20 cellular contexts compared by ENCODE assay signal in the genomic region with DNA sequence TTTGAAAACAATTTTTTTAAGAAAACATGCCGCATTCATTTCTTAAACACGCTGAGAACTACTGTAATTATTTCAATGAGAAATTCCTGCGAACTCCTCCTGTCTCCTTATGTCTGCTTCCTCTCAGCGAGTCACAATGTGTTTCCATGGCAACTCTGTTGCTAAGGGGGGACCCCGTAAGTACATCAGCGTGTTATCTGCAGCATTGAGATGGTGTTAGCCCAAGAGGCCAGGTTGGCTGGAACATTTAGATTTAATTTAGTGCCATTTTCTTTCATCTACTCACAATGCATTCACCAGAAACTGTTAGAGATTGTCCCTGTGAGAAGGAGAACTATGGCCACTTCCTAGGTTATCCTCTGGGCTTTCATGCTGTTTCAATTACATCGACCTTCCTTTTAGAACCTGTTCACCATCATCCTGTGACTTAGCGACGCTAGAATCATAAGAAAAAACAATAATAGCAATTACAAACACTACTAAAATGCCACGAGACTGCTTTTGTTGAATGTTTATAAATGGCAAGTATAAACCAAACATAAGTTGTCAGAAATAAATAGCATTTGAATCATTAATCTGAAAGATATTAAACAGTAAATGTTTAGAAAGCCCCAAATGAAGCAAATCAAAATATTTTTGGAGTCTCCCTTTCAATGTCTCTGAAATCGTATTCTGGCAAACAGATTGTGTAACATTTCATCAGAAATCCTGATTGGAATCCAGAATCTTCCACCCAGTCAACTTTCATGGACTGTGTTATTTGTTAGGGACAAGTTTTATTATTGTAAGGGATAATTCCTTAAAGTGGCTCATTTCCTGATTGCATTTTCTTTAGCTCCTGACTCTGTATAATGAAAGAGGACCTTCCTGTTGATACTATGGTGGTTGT. TPM values are rescaled to one million over a fixed set of nuclear protein-coding genes. Genes with fewer than 3 reads are reported as not detected.
A peak's percentile ranks its signal among the peaks of the same experiment; 100 is the strongest.
DNase-seq lines count a peak whose midpoint lies in the region; ATAC-seq and TF ChIP-seq lines count a peak whose summit lies in the region.
"Had no signal": no experiment of that assay in that cellular context is flagged by ENCODE, and none has a peak within 500 bp of the region (broad histone marks: within the 10 kb centered on the region; RNA-seq: fewer than 3 reads in every experiment).

No MANE protein-coding gene starts in this region.

- CTCF ChIA-PET in mammary epithelial cell (lab: Charles Lee; ENCODE audit: low non-redundant PET): no interaction called here

- H3K4me3 Mint-ChIP-seq in stimulated activated memory B cell treated with anti-CD40 and anti-IgM and Interleukin-4, amounts not matched to agents 10 μg/mL and 1 μg/mL and 100 μg/mL, for 72 hours: no peak overlapping the region
- H3K4me3 Mint-ChIP-seq: activated naive CD4-positive, alpha-beta T cell treated with anti-CD3 and anti-CD28 coated beads for 36 hours; stimulated activated naive CD8-positive, alpha-beta T cell treated with anti-CD3 and anti-CD28 coated beads, Interleukin-15, amount 100 ng/mL, for 72 hours had no signal

- DNase-seq in GM23248: peak; percentile 40
- peak; percentile 78 for DNase-seq in SK-N-DZ (ENCODE audit: low spot score)
- peak; percentile 28 to 29 for DNase-seq in fibroblast of lung (ENCODE audit: low read depth in 2 of 2)
- DNase-seq in neuronal stem cell (ENCODE audit: low spot score): peak; percentile 39
- no peak for DNase-seq in mammary epithelial cell
- no peak for DNase-seq in midbrain (lab: John Stamatoyannopoulos, UW)
- DNase-seq in DMS153 treated with DMSO at 0.1 percent for 48 hours (lab: John Stamatoyannopoulos, UW; ENCODE audit: unreplicated experiment): no peak
- DNase-seq: activated CD4-positive, alpha-beta T cell treated with anti-CD3 and anti-CD28 coated beads, Interleukin-2, amount 50 U/mL, for 1 hour; activated naive CD4-positive, alpha-beta T cell treated with anti-CD3 and anti-CD28 coated beads for 36 hours; AML-193; aorta; Calu3; NCI-H1092 treated with DMSO at 0.1 percent for 48 hours; NCI-H345; ovary; stimulated activated CD4-positive, alpha-beta T cell treated with anti-CD3 and anti-CD28 coated beads, Interleukin-1b, Interleukin-23, amount 100 ng/mL, for 48 hours; stimulated activated naive CD8-positive, alpha-beta T cell treated with anti-CD3 and anti-CD28 coated beads, Interleukin-15, amount 100 ng/mL, for 72 hours; SW 1271 had no signal

- H3K9me3 ChIP-seq in GM23248 (ENCODE audit: low read depth): no peaks in the 10 kb centered on the region
- H3K9me3 ChIP-seq in fibroblast of lung (ENCODE audit: control insufficient read depth, insufficient read depth, low read depth, low read length): no peaks in the 10 kb centered on the region
- peaks cover 2 to 7% of the 10 kb centered on the region in 2 donors for H3K9me3 ChIP-seq in neuronal stem cell (replicated peaks in 1 of 2; ENCODE audit: control insufficient read depth in 2 of 2, insufficient read depth in 1 of 2, low read depth in 1 of 2, low read length in 2 of 2)
- no peaks in the 10 kb centered on the region for H3K9me3 ChIP-seq in mammary epithelial cell (replicated peaks; ENCODE audit: insufficient read depth, low read length)
- H3K9me3 ChIP-seq: gastroesophageal sphincter, ovary had no signal

- H3K79me2 ChIP-seq in GM23248 (ENCODE audit: insufficient read depth) (no peaks in the 10 kb centered on the region), fibroblast of lung (ENCODE audit: control insufficient read depth, insufficient read depth, low read length) (no peaks in the 10 kb centered on the region), mammary epithelial cell (ENCODE audit: insufficient read depth, low read length) (no peaks in the 10 kb centered on the region)

- WGBS in GM23248 (ENCODE audit: low coverage in 1 of 2, low lambda C conversion rate in 2 of 2, missing lambda C conversion rate in 2 of 2), 2 experiments: 7 to 8% methylated on average over 11 of the region's 11 CpGs
- no CpG with 5 or more reads among the region's 11 CpGs for WGBS in neuronal stem cell (ENCODE audit: extremely low coverage in 2 of 2, insufficient read length in 2 of 2, insufficient replicate concordance in 1 of 2), 2 donors
- 50% methylated on average over 11 of the region's 11 CpGs for WGBS in mammary epithelial cell (ENCODE audit: low coverage, missing lambda C conversion rate)

- ATAC-seq in stimulated activated memory B cell treated with anti-CD40 and anti-IgM and Interleukin-4, amounts not matched to agents 10 μg/mL and 1 μg/mL and 100 μg/mL, for 72 hours: no peak
- ATAC-seq: gastroesophageal sphincter; stimulated activated naive CD8-positive, alpha-beta T cell treated with anti-CD3 and anti-CD28 coated beads, Interleukin-15, amount 100 ng/mL, for 72 hours had no signal

- H2AFZ ChIP-seq in GM23248: peak overlapping the region; percentile 86
- H2AFZ ChIP-seq in fibroblast of lung (ENCODE audit: low read length): no peak overlapping the region
- peak overlapping the region; percentile 20 for H2AFZ ChIP-seq in neuronal stem cell (ENCODE audit: low read length)
- no peak overlapping the region for H2AFZ ChIP-seq in mammary epithelial cell (ENCODE audit: low read depth, low read length)

- BruUV-seq in mammary epithelial cell (replicated peaks; lab: Mats Ljungman, UMichigan): no TSS peak

- no peak for TF ChIP-seq CTCF in fibroblast of lung (conservative IDR thresholded peaks at IDR 0.05 in 1 of 2, IDR thresholded peaks at IDR 0.05 in 1 of 2; ENCODE audit: low read depth in 1 of 2, low read length in 2 of 2)
- no peak for TF ChIP-seq CTCF in mammary epithelial cell (conservative IDR thresholded peaks at IDR 0.05 in 1 of 2, IDR thresholded peaks at IDR 0.05 in 1 of 2; ENCODE audit: extremely low read depth in 1 of 2, insufficient read depth in 1 of 2, low read depth in 1 of 2, low read length in 2 of 2)

- H3K9ac ChIP-seq in GM23248 (peak overlapping the region; percentile 46), fibroblast of lung (ENCODE audit: insufficient read depth, low read length) (no peak overlapping the region), neuronal stem cell (ENCODE audit: low read depth, low read length, poor library complexity) (no peak overlapping the region), mammary epithelial cell (ENCODE audit: insufficient read depth, low read length) (no peak overlapping the region)

- peak overlapping the region; percentile 8; the same call in 1 of the 2 replicates for H3K4me3 ChIP-seq in GM23248
- no peak overlapping the region for H3K4me3 ChIP-seq in fibroblast of lung (replicated peaks in 1 of 4; ENCODE audit: control extremely low read depth in 1 of 4, insufficient read depth in 1 of 4, low read depth in 3 of 4, low read length in 4 of 4)
- H3K4me3 ChIP-seq in neuronal stem cell (ENCODE audit: low read length in 2 of 2): no peak overlapping the region
- no peak overlapping the region for H3K4me3 ChIP-seq in mammary epithelial cell (replicated peaks in 1 of 3; ENCODE audit: insufficient read depth in 1 of 3, low read depth in 2 of 3, low read length in 3 of 3)
- H3K4me3 ChIP-seq: gastroesophageal sphincter, ovary had no signal

- intact Hi-C loops in mammary epithelial cell (cut with micrococcal nuclease): no loop called here

- no peak overlapping the region for H3K18ac ChIP-seq in neuronal stem cell (ENCODE audit: low read length)

- dilution Hi-C loops in mammary epithelial cell (cut with HindIII; ENCODE audit: low sequenced_read_pairs): no loop called here

- H4K20me1 ChIP-seq in GM23248 (ENCODE audit: insufficient read depth) (no peaks in the 10 kb centered on the region), fibroblast of lung (ENCODE audit: control insufficient read depth, extremely low read depth, insufficient read depth, low read length) (no peaks in the 10 kb centered on the region), mammary epithelial cell (ENCODE audit: insufficient read depth, low read length) (no peaks in the 10 kb centered on the region)

- H3K27me3 ChIP-seq in GM23248 (replicated peaks; ENCODE audit: insufficient read depth) (no peaks in the 10 kb centered on the region), fibroblast of lung (ENCODE audit: control insufficient read depth, insufficient read depth, low read length) (no peaks in the 10 kb centered on the region), neuronal stem cell (ENCODE audit: control insufficient read depth in 3 of 3, insufficient read depth in 3 of 3, low read depth in 1 of 3, low read length in 3 of 3) (no peaks in the 10 kb centered on the region), mammary epithelial cell (ENCODE audit: insufficient read depth, low read length) (peaks cover 2% of the 10 kb centered on the region)
- H3K27me3 ChIP-seq: gastroesophageal sphincter, ovary had no signal

- peaks cover 4% of the 10 kb centered on the region for H3K36me3 Mint-ChIP-seq in stimulated activated memory B cell treated with anti-CD40 and anti-IgM and Interleukin-4, amounts not matched to agents 10 μg/mL and 1 μg/mL and 100 μg/mL, for 72 hours

- no peak overlapping the region for H2AK5ac ChIP-seq in neuronal stem cell (ENCODE audit: low read depth, low read length)

- H2BK5ac ChIP-seq in neuronal stem cell (ENCODE audit: low read length): no peak overlapping the region

- H3F3A ChIP-seq in GM23248 (ENCODE audit: insufficient read depth): peaks cover 8% of the 10 kb centered on the region; the same call in 1 of the 2 replicates

- no peaks in the 10 kb centered on the region for H3K79me1 ChIP-seq in neuronal stem cell (ENCODE audit: low read depth, low read length)

- in situ Hi-C loops in GM23248 (cut with MboI) (no loop called here), mammary epithelial cell (cut with MboI; ENCODE audit: low sequenced_read_pairs in 2 of 2) (no loop called here)

- H2BK12ac ChIP-seq in neuronal stem cell (ENCODE audit: low read length): no peak overlapping the region

- H3K27ac Mint-ChIP-seq in stimulated activated memory B cell treated with anti-CD40 and anti-IgM and Interleukin-4, amounts not matched to agents 10 μg/mL and 1 μg/mL and 100 μg/mL, for 72 hours: no peak overlapping the region
- H3K27ac Mint-ChIP-seq: activated naive CD4-positive, alpha-beta T cell treated with anti-CD3 and anti-CD28 coated beads for 36 hours; stimulated activated naive CD8-positive, alpha-beta T cell treated with anti-CD3 and anti-CD28 coated beads, Interleukin-15, amount 100 ng/mL, for 72 hours had no signal

- no peak overlapping the region for H3K23ac ChIP-seq in neuronal stem cell (ENCODE audit: low read depth, low read length, poor library complexity)

- no peaks in the 10 kb centered on the region for H3K9me3 Mint-ChIP-seq in stimulated activated memory B cell treated with anti-CD40 and anti-IgM and Interleukin-4, amounts not matched to agents 10 μg/mL and 1 μg/mL and 100 μg/mL, for 72 hours
- H3K9me3 Mint-ChIP-seq: activated naive CD4-positive, alpha-beta T cell treated with anti-CD3 and anti-CD28 coated beads for 36 hours; stimulated activated naive CD8-positive, alpha-beta T cell treated with anti-CD3 and anti-CD28 coated beads, Interleukin-15, amount 100 ng/mL, for 72 hours had no signal

- H3K27ac ChIP-seq in GM23248 (no peak overlapping the region), fibroblast of lung (ENCODE audit: insufficient read depth, low read length) (no peak overlapping the region), neuronal stem cell (replicated peaks; ENCODE audit: low read length) (no peak overlapping the region), mammary epithelial cell (ENCODE audit: insufficient read depth, low read depth, low read length) (no peak overlapping the region)
- H3K27ac ChIP-seq: ovary had no signal

- H3K9me2 ChIP-seq in GM23248 (ENCODE audit: insufficient read depth): no peaks in the 10 kb centered on the region

- peaks cover 15% of the 10 kb centered on the region for H3K27me3 Mint-ChIP-seq in stimulated activated memory B cell treated with anti-CD40 and anti-IgM and Interleukin-4, amounts not matched to agents 10 μg/mL and 1 μg/mL and 100 μg/mL, for 72 hours

- no peaks in the 10 kb centered on the region for H3K36me3 ChIP-seq in GM23248 (ENCODE audit: low read depth)
- H3K36me3 ChIP-seq in fibroblast of lung (ENCODE audit: control insufficient read depth, insufficient read depth, low read length): no peaks in the 10 kb centered on the region
- no peaks in the 10 kb centered on the region for H3K36me3 ChIP-seq in neuronal stem cell (replicated peaks in 1 of 2; ENCODE audit: control insufficient read depth in 2 of 2, insufficient read depth in 2 of 2, low read length in 2 of 2)
- H3K36me3 ChIP-seq in mammary epithelial cell (ENCODE audit: insufficient read depth, low read length): no peaks in the 10 kb centered on the region
- H3K36me3 ChIP-seq: gastroesophageal sphincter, ovary had no signal

- H2BK15ac ChIP-seq in neuronal stem cell (ENCODE audit: low read length): no peak overlapping the region

- no peak overlapping the region for H3K4ac ChIP-seq in neuronal stem cell (ENCODE audit: low read length)

- H3K4me1 Mint-ChIP-seq in stimulated activated memory B cell treated with anti-CD40 and anti-IgM and Interleukin-4, amounts not matched to agents 10 μg/mL and 1 μg/mL and 100 μg/mL, for 72 hours: peaks cover 5% of the 10 kb centered on the region

- peak overlapping the region; percentile 59 for H3K4me2 ChIP-seq in GM23248 (ENCODE audit: unreplicated experiment)
- H3K4me2 ChIP-seq in fibroblast of lung (ENCODE audit: extremely low read depth, insufficient read depth, low read length): no peak overlapping the region
- no peak overlapping the region for H3K4me2 ChIP-seq in neuronal stem cell (ENCODE audit: insufficient read depth, low read length, poor library complexity, severe bottlenecking)
- H3K4me2 ChIP-seq in mammary epithelial cell (ENCODE audit: insufficient read depth, low read depth, low read length): no peak overlapping the region

- no peak overlapping the region for H3K14ac ChIP-seq in neuronal stem cell (ENCODE audit: low read length)

- H2BK120ac ChIP-seq in neuronal stem cell (ENCODE audit: low read depth, low read length): no peak overlapping the region

- H4K91ac ChIP-seq in neuronal stem cell (ENCODE audit: low read depth, low read length, poor library complexity): no peak overlapping the region

- H4K8ac ChIP-seq in neuronal stem cell (ENCODE audit: low read depth, low read length): no peak overlapping the region

- H3K4me1 ChIP-seq in GM23248 (ENCODE audit: insufficient read depth) (peaks cover 12% of the 10 kb centered on the region; the same call in 1 of the 2 replicates), fibroblast of lung (ENCODE audit: control insufficient read depth, extremely low read depth, insufficient read depth, low read length) (no peaks in the 10 kb centered on the region), neuronal stem cell (ENCODE audit: control insufficient read depth in 2 of 2, insufficient read depth in 1 of 2, low read depth in 1 of 2, low read length in 2 of 2) (peaks cover 2 to 20% of the 10 kb centered on the region in 2 donors), mammary epithelial cell (ENCODE audit: insufficient read depth, low read length) (no peaks in the 10 kb centered on the region)

RNA-seq across cellular contexts. Expression of gene SHC3, which starts 39.7 kb away (rescaled TPM):
- 0.54 and 0.63 TPM in 2 replicates for total RNA-seq in GM23248 (2014; rRNA removed; shearing (Covaris generic))
- polyA plus RNA-seq in GM23248 (2016; fragmentation: Nextera tagmentation; extraction: Ambion mirVana) (0.20 and 0.30 TPM in 2 replicates), fibroblast of lung (1.7 and 2.5 TPM in 2 replicates), mammary epithelial cell (not detected)
- 0.03 and 0.06 TPM in 2 replicates for polyA plus RNA-seq in SK-N-DZ (2014; cell fraction: cytosol; rRNA removed)
- 0.11 and 0.25 TPM in 2 replicates for polyA plus RNA-seq in SK-N-DZ (2014; cell fraction: nucleus; rRNA removed)
- total RNA-seq in fibroblast of lung (7.7 and 16.2 TPM in 2 replicates), mammary epithelial cell (under 1 TPM; under 0.01 to 0.09 TPM)
- 2.3 and 2.7 TPM in 2 replicates for polyA plus RNA-seq in fibroblast of lung (2012)
- polyA minus RNA-seq in fibroblast of lung (ENCODE audit: low replicate concordance) (3.5 and 30.0 TPM in 2 replicates), mammary epithelial cell (not detected)
- polyA plus RNA-seq in neuronal stem cell (2013, experiment 1 of 2): 6.9 TPM
- 7.0 TPM for polyA plus RNA-seq in neuronal stem cell (2013, experiment 2 of 2)
- total RNA-seq: activated naive CD4-positive, alpha-beta T cell treated with anti-CD3 and anti-CD28 coated beads for 36 hours had no signal

Comparison
In these comparisons a context has a peak if more than half of its experiments do, and no peak if none do; other contexts are left out.
1. DNase-seq: peak in GM23248 (single experiment), SK-N-DZ (single experiment), fibroblast of lung (2 of 2) and neuronal stem cell (single experiment); none in mammary epithelial cell (single experiment), midbrain (single experiment) and DMS153 treated with DMSO at 0.1 percent for 48 hours (single experiment).
2. H2AFZ ChIP-seq: peak in GM23248 (single experiment) and neuronal stem cell (single experiment); none in fibroblast of lung (single experiment) and mammary epithelial cell (single experiment).